Comparison of ENCODE assay signal across 11 cellular contexts in the genomic region with DNA sequence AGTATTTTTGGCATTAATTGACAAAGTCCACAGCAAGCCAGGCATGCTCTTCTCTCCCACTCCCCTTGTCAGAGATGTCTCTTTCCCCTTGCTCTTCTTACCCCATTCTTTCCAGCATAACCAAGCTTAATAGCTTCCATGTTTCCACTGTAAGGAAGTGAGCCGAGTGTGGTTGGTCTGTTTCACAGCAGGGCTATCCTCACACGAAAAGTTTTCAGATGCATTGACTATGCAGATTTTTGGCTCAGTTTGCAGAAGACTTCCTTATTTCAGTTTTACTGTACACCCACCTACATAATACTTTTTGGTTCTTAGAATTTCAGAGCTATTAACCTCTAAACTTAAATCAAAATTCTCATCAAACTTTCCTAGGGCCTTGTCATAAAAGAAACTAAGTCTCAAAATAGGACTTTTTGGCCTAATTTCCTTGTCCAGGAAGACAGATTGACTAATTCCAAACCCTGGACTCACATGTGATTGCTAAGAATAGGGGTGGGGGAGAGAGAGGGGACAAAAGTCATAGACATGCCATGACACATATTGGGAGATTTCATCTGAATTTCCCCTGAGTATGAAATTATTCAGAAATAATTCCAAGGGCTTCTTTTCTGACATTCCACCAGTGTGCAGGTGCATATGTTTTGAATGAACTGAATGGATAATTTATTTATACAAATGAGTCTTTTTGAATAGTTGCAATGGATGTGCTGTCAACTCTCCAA. TPM values are rescaled to one million over a fixed set of nuclear protein-coding genes. Genes with fewer than 3 reads are reported as not detected.
DNase-seq lines count a peak whose midpoint lies in the region; ATAC-seq lines count a peak whose summit lies in the region.
"Had no signal": no experiment of that assay in that cellular context is flagged by ENCODE, and none has a peak within 500 bp of the region (broad histone marks: within the 10 kb centered on the region; RNA-seq: fewer than 3 reads in every experiment).

No MANE protein-coding gene starts in this region.

- H3K4me3 Mint-ChIP-seq in naive thymus-derived CD4-positive, alpha-beta T cell, result no peak overlapping the region
- H3K4me3 Mint-ChIP-seq: neural crest cell had no signal

- POLR2A ChIA-PET in naive thymus-derived CD4-positive, alpha-beta T cell (lab: Charles Lee), result no interaction called here

- no peak for DNase-seq in activated CD4-positive, CD25-positive, alpha-beta regulatory T cell (lab: John Stamatoyannopoulos, UW)
- DNase-seq in naive thymus-derived CD4-positive, alpha-beta T cell, result no peak
- DNase-seq in posterior vena cava (ENCODE audit: low spot score) (no peak), RKO (ENCODE audit: low spot score) (no peak)
- DNase-seq: MM.1S had no signal

- H3K27ac Mint-ChIP-seq in naive thymus-derived CD4-positive, alpha-beta T cell, result no peak overlapping the region

- H3K27ac ChIP-seq in naive thymus-derived CD4-positive, alpha-beta T cell (ENCODE audit: low read depth, low read length), result no peak overlapping the region

- no peaks in the 10 kb centered on the region for H3K4me1 ChIP-seq in naive thymus-derived CD4-positive, alpha-beta T cell (ENCODE audit: control insufficient read depth in 2 of 2, insufficient read depth in 2 of 2, low read length in 2 of 2)

- H3K36me3 Mint-ChIP-seq in naive thymus-derived CD4-positive, alpha-beta T cell, result no peaks in the 10 kb centered on the region

- no peaks in the 10 kb centered on the region for H3K9me3 ChIP-seq in naive thymus-derived CD4-positive, alpha-beta T cell (ENCODE audit: control insufficient read depth in 2 of 3, low read length in 3 of 3)

- peak; percentile 27 to 50 for ATAC-seq in activated CD4-positive, CD25-positive, alpha-beta regulatory T cell treated with anti-CD3 and anti-CD28 coated beads, Interleukin-2, amount 50 U/mL, for 24 hours
- peak; percentile 93 for ATAC-seq in GM21529 (IDR thresholded peaks at IDR 0.05; ENCODE audit: unreplicated experiment)
- peak; percentile 71 for ATAC-seq in HG03520 (IDR thresholded peaks at IDR 0.05; ENCODE audit: unreplicated experiment)
- ATAC-seq in naive thymus-derived CD4-positive, alpha-beta T cell, result peak; percentile 20
- ATAC-seq in HG03097 (IDR thresholded peaks at IDR 0.05; ENCODE audit: low FRiP score, unreplicated experiment), result no peak

- peaks cover 0 to 16% (median 0%) of the 10 kb centered on the region in 5 donors for H3K27me3 Mint-ChIP-seq in naive thymus-derived CD4-positive, alpha-beta T cell

- H3K36me3 ChIP-seq in naive thymus-derived CD4-positive, alpha-beta T cell (ENCODE audit: control insufficient read depth in 2 of 3, insufficient read depth in 3 of 3, low read length in 3 of 3), result no peaks in the 10 kb centered on the region

- peaks cover 0 to 4% (median 0%) of the 10 kb centered on the region in 7 donors for H3K4me1 Mint-ChIP-seq in naive thymus-derived CD4-positive, alpha-beta T cell
- H3K4me1 Mint-ChIP-seq: neural crest cell had no signal

- CTCF ChIA-PET in naive thymus-derived CD4-positive, alpha-beta T cell (lab: Charles Lee), result no interaction called here

- intact Hi-C loops in naive thymus-derived CD4-positive, alpha-beta T cell (cut with micrococcal nuclease), result no loop called here
- intact Hi-C loops in posterior vena cava (cut with DNase I), result no loop called here

- peaks cover 0 to 1% (median 0%) of the 10 kb centered on the region in 11 donors for H3K9me3 Mint-ChIP-seq in naive thymus-derived CD4-positive, alpha-beta T cell
- H3K9me3 Mint-ChIP-seq: neural crest cell had no signal

- no peaks in the 10 kb centered on the region for H3K27me3 ChIP-seq in naive thymus-derived CD4-positive, alpha-beta T cell (ENCODE audit: control insufficient read depth in 2 of 2, insufficient read depth in 2 of 2, low read length in 2 of 2)

- no peak overlapping the region for H3K4me3 ChIP-seq in naive thymus-derived CD4-positive, alpha-beta T cell (ENCODE audit: low read length)

RNA-seq across cellular contexts. Expression of a gene that starts 7.3 kb away (rescaled TPM):
- total RNA-seq in naive thymus-derived CD4-positive, alpha-beta T cell, result under 1 TPM in 1 of 5 experiments, not detected in 4; 0.20 TPM
- polyA plus RNA-seq in naive thymus-derived CD4-positive, alpha-beta T cell, result not detected
- total RNA-seq in posterior vena cava, result not detected
- total RNA-seq: A172, neural crest cell had no signal
